10 cellular contexts compared by ENCODE assay signal in the genomic region with DNA sequence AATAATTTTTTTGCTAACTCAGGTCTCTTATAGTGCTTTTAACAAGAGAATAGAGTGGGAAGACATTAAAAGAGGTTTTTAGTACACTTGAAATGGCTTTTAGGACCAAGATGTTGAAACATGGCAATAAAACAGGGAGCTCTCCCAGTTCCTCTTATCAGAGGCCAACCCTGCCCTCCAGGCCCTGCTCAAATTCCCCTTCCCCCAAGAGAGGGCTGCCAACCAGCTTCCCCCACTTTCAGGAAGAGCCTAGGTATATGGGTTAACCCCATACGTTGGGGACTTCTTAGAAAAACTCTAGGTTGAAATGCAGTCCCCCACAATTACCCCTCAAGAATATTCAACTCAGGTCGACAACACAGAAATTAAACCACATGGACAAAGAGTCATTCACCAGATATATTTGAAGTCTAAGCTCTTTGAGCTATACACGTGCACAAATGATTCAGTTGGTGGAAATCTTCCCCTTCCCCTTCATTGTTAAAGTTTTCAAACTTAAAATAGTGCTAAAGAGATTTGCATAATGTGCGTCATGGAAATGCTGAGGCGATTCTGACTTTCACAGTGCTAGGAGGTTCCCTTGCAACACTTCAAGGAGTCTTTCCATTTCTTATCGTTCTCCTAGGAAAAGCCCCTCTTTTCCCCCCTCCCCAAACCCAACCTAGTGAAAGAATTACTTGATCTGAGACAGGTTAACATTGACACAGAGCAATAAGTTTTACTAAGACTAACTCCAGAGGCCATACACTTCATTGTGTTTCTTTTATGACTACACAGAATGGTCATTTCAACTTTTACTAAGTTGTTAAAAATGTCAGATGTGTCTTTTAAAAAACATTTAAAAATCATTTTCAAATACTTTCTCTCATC. TPM values are rescaled to one million over a fixed set of nuclear protein-coding genes. Genes with fewer than 3 reads are reported as not detected.
DNase-seq lines count a peak whose midpoint lies in the region; ATAC-seq and TF ChIP-seq lines count a peak whose summit lies in the region.
"Had no signal": no experiment of that assay in that cellular context is flagged by ENCODE, and none has a peak within 500 bp of the region (broad histone marks: within the 10 kb centered on the region; RNA-seq: fewer than 3 reads in every experiment).

No MANE protein-coding gene starts in this region.

- ATAC-seq in GM19452 (IDR thresholded peaks at IDR 0.05; ENCODE audit: unreplicated experiment), result peak; percentile 68
- peak; percentile 74 for ATAC-seq in HG03135 (IDR thresholded peaks at IDR 0.05; ENCODE audit: unreplicated experiment)
- no peak for ATAC-seq in WTC11

- no TSS peak for BruUV-seq in MCF 10A (replicated peaks; lab: Mats Ljungman, UMichigan)

- POLR2A ChIA-PET in WTC11 (lab: Charles Lee) (interaction anchor here (0.5 to 1.5 kb wide), 2 partner anchors 192 to 244 kb away, joined by 3 to 4 read pairs; no protein-coding TSS in a partner anchor), MCF 10A (lab: Yijun Ruan, JAX) (interaction anchor here (1.2 to 2.5 kb wide), 3 partner anchors 23 to 190 kb away, joined by 4 to 14 read pairs (median 5); no protein-coding TSS in a partner anchor)

- H3K4me3 ChIP-seq in WERI-Rb-1 (ENCODE audit: low read depth, low read length), result no peak overlapping the region

- H3K27me3 ChIP-seq in WERI-Rb-1 (ENCODE audit: insufficient read depth, low read depth, severe bottlenecking), result no peaks in the 10 kb centered on the region

- H3K27ac ChIP-seq in WERI-Rb-1, result no peak overlapping the region

- no peaks in the 10 kb centered on the region for H3K9me3 ChIP-seq in WERI-Rb-1 (ENCODE audit: severe bottlenecking)

- H3K4me1 Mint-ChIP-seq in activated T-helper 1 cell treated with anti-CD3 and anti-CD28 coated beads, Interleukin-12 subunit alpha, Interleukin-12 subunit beta, Interleukin-2, Interleukin-4 antibody, amounts not matched to agents 30 ng/mL and 10 ng/mL and 1 ng/mL, durations not matched to agents 14 hours and 24 hours and 36 hours (ENCODE audit: low read depth), result peaks cover 11% of the 10 kb centered on the region
- H3K4me1 Mint-ChIP-seq in WTC11 (peaks cover 8% of the 10 kb centered on the region), MCF 10A (ENCODE audit: insufficient read depth, unreplicated experiment) (peaks cover 5% of the 10 kb centered on the region)

- no peak for TF ChIP-seq CTCF in GM13977 (IDR thresholded peaks at IDR 0.05; ENCODE audit: extremely low read depth, insufficient read depth, missing control alignments)
- TF ChIP-seq CTCF in WTC11 (IDR thresholded peaks at IDR 0.05), result no peak
- no peak for TF ChIP-seq CTCF in WERI-Rb-1 (IDR thresholded peaks at IDR 0.05; ENCODE audit: low read depth, low read length)
- no peak for TF ChIP-seq CTCF in MCF 10A (IDR thresholded peaks at IDR 0.05; ENCODE audit: unreplicated experiment)

- DNase-seq in GM13977 (ENCODE audit: low spot score) (peak; percentile 36), WTC11 (ENCODE audit: low spot score) (no peak), WERI-Rb-1 (no peak), NCI-H1092 (lab: John Stamatoyannopoulos, UW) (no peak), MCF 10A (ENCODE audit: unreplicated experiment) (no peak)
- DNase-seq in activated T-helper 1 cell treated with anti-CD3 and anti-CD28 coated beads, Interleukin-12 subunit alpha, Interleukin-12 subunit beta, Interleukin-2, Interleukin-4 antibody, amounts not matched to agents 30 ng/mL and 10 ng/mL and 1 ng/mL, durations not matched to agents 14 hours and 24 hours and 36 hours (ENCODE audit: low spot score), result no peak
- DNase-seq: NCI-H524 treated with DMSO at 0.1 percent for 48 hours had no signal

- no peaks in the 10 kb centered on the region for H3K36me3 Mint-ChIP-seq in activated T-helper 1 cell treated with anti-CD3 and anti-CD28 coated beads, Interleukin-12 subunit alpha, Interleukin-12 subunit beta, Interleukin-2, Interleukin-4 antibody, amounts not matched to agents 30 ng/mL and 10 ng/mL and 1 ng/mL, durations not matched to agents 14 hours and 24 hours and 36 hours (ENCODE audit: low read depth)
- no peaks in the 10 kb centered on the region for H3K36me3 Mint-ChIP-seq in WTC11
- H3K36me3 Mint-ChIP-seq in MCF 10A (ENCODE audit: insufficient read depth, unreplicated experiment), result no peaks in the 10 kb centered on the region

- CTCF ChIA-PET in WTC11 (lab: Charles Lee), result interaction anchor here (0.7 to 4.0 kb wide), 18 partner anchors 19 to 635 kb away, joined by 3 to 42 read pairs (median 4); a partner anchor contains a TSS
- CTCF ChIA-PET in MCF 10A (lab: Yijun Ruan, JAX), result interaction anchor here (0.5 to 9.5 kb wide), 31 partner anchors 9 to 1726 kb away, joined by 3 to 192 read pairs (median 3); no protein-coding TSS in a partner anchor

- H3K4me3 Mint-ChIP-seq in activated T-helper 1 cell treated with anti-CD3 and anti-CD28 coated beads, Interleukin-12 subunit alpha, Interleukin-12 subunit beta, Interleukin-2, Interleukin-4 antibody, amounts not matched to agents 30 ng/mL and 10 ng/mL and 1 ng/mL, durations not matched to agents 14 hours and 24 hours and 36 hours, result no peak overlapping the region
- H3K4me3 Mint-ChIP-seq in WTC11, result no peak overlapping the region
- H3K4me3 Mint-ChIP-seq in MCF 10A (ENCODE audit: unreplicated experiment), result no peak overlapping the region

- H3K36me3 ChIP-seq in WERI-Rb-1, result no peaks in the 10 kb centered on the region

- peak overlapping the region; percentile 24 for H3K27ac Mint-ChIP-seq in activated T-helper 1 cell treated with anti-CD3 and anti-CD28 coated beads, Interleukin-12 subunit alpha, Interleukin-12 subunit beta, Interleukin-2, Interleukin-4 antibody, amounts not matched to agents 30 ng/mL and 10 ng/mL and 1 ng/mL, durations not matched to agents 14 hours and 24 hours and 36 hours
- H3K27ac Mint-ChIP-seq in WTC11, result no peak overlapping the region
- H3K27ac Mint-ChIP-seq in MCF 10A (ENCODE audit: low read depth, unreplicated experiment), result no peak overlapping the region

- H3K9me3 Mint-ChIP-seq in activated T-helper 1 cell treated with anti-CD3 and anti-CD28 coated beads, Interleukin-12 subunit alpha, Interleukin-12 subunit beta, Interleukin-2, Interleukin-4 antibody, amounts not matched to agents 30 ng/mL and 10 ng/mL and 1 ng/mL, durations not matched to agents 14 hours and 24 hours and 36 hours, result no peaks in the 10 kb centered on the region
- H3K9me3 Mint-ChIP-seq in WTC11 (no peaks in the 10 kb centered on the region), MCF 10A (ENCODE audit: unreplicated experiment) (no peaks in the 10 kb centered on the region)

- in situ Hi-C loops in GM13977 (cut with MboI; ENCODE audit: low pct_unique_long_range_greater_than_20kb, low sequenced_read_pairs, unreplicated experiment), result no loop called here

- intact Hi-C loops in activated T-helper 1 cell treated with anti-CD3 and anti-CD28 coated beads, Interleukin-12 subunit alpha, Interleukin-12 subunit beta, Interleukin-2, Interleukin-4 antibody, amounts not matched to agents 30 ng/mL and 10 ng/mL and 1 ng/mL, durations not matched to agents 14 hours and 24 hours and 36 hours (cut with micrococcal nuclease), result loop anchor here (1.0 to 5.0 kb wide), 8 partner anchors 45 to 1090 kb away; a partner anchor contains a TSS
- intact Hi-C loops in MCF 10A (cut with micrococcal nuclease), result loop anchor here (1.0 to 2.0 kb wide), 4 partner anchors 130 to 770 kb away; no protein-coding TSS in a partner anchor

- H3K27me3 Mint-ChIP-seq in activated T-helper 1 cell treated with anti-CD3 and anti-CD28 coated beads, Interleukin-12 subunit alpha, Interleukin-12 subunit beta, Interleukin-2, Interleukin-4 antibody, amounts not matched to agents 30 ng/mL and 10 ng/mL and 1 ng/mL, durations not matched to agents 14 hours and 24 hours and 36 hours (ENCODE audit: insufficient read depth), result peaks cover 2% of the 10 kb centered on the region
- H3K27me3 Mint-ChIP-seq in WTC11 (ENCODE audit: low read depth), result peaks cover 18% of the 10 kb centered on the region
- H3K27me3 Mint-ChIP-seq in MCF 10A (ENCODE audit: insufficient read depth, unreplicated experiment), result no peaks in the 10 kb centered on the region

TF ChIP-seq in WTC11, 78 proteins besides CTCF, POLR2A, EP300 and RAD21 (continues in another document):
- TF ChIP-seq ZNF263 (CRISPR knock-in tag; IDR thresholded peaks at IDR 0.05; ENCODE audit: low read depth) (no peak), IRF2 (CRISPR knock-in tag; IDR thresholded peaks at IDR 0.05; ENCODE audit: borderline replicate concordance, low read depth) (no peak), EMX1 (CRISPR knock-in tag; IDR thresholded peaks at IDR 0.05) (no peak), ZNF317 (CRISPR knock-in tag; IDR thresholded peaks at IDR 0.05; ENCODE audit: borderline replicate concordance, low read depth) (no peak), SP1 (CRISPR knock-in tag; conservative IDR thresholded peaks at IDR 0.05) (no peak)
- TF ChIP-seq, protein P1, sequence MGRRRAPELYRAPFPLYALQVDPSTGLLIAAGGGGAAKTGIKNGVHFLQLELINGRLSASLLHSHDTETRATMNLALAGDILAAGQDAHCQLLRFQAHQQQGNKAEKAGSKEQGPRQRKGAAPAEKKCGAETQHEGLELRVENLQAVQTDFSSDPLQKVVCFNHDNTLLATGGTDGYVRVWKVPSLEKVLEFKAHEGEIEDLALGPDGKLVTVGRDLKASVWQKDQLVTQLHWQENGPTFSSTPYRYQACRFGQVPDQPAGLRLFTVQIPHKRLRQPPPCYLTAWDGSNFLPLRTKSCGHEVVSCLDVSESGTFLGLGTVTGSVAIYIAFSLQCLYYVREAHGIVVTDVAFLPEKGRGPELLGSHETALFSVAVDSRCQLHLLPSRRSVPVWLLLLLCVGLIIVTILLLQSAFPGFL (CRISPR knock-in tag; IDR thresholded peaks at IDR 0.05; ENCODE audit: borderline replicate concordance), result no peak

RNA-seq across cellular contexts. Expression of a gene that starts 49.8 kb away (rescaled TPM):
- not detected in 2 replicates for total RNA-seq in activated T-helper 1 cell treated with anti-CD3 and anti-CD28 coated beads, Interleukin-12 subunit alpha, Interleukin-12 subunit beta, Interleukin-2, Interleukin-4 antibody, amounts not matched to agents 30 ng/mL and 10 ng/mL and 1 ng/mL, durations not matched to agents 14 hours and 24 hours and 36 hours
- total RNA-seq in WTC11 (2021) (9.1 to 10.8 TPM (median 9.3 TPM) in 3 replicates), MCF 10A (2022) (0.07 TPM in 1 of 2 replicates, not detected in the other)
- total RNA-seq: glomerular endothelial cell had no signal
